In the genomic region with DNA sequence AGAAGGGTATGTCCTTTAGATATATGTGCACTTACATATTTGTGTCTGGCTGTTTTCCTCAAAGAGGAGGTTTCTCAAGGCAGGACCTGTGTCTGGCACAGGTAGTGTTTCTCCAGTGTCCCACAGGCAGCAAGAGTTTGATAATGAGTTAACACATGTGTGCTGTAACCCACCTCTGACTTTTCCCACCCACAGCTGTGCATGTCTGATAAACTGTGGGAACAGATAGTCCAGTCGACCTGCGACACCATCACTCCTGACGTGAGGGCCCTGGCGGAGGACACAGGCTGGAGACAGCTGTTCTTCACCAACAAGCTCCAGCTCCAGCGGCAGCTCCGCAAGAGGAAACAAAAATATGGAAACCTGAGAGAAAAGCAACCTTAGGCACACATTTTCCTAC, we compare ENCODE assay signal across 19 cellular contexts. TPM values are rescaled to one million over a fixed set of nuclear protein-coding genes. Genes with fewer than 3 reads are reported as not detected.
DNase-seq lines count a peak whose midpoint lies in the region; ATAC-seq, FAIRE-seq and TF ChIP-seq lines count a peak whose summit lies in the region.
"Had no signal": no experiment of that assay in that cellular context is flagged by ENCODE, and none has a peak within 500 bp of the region (broad histone marks: within the 10 kb centered on the region; RNA-seq: fewer than 3 reads in every experiment).

No MANE protein-coding gene starts in this region.

- no peaks in the 10 kb centered on the region for H3K79me2 ChIP-seq in K562 (ENCODE audit: control insufficient read depth, insufficient read depth, low read length)

- intact Hi-C loops in K562 (cut with micrococcal nuclease) (loop anchor here (5.0 kb wide), 1 partner anchor 592 kb away; no protein-coding TSS in a partner anchor), ovary (cut with DNase I) (loop anchor here in 1 of 4 donors (10.0 kb wide), 1 partner anchor 54 kb away; a partner anchor contains a TSS)

- peak overlapping the region; percentile 54; the same call in 1 of the 3 replicates for H3K27ac ChIP-seq in K562 (ENCODE audit: extremely low read depth, low read depth, low read length)
- no peak overlapping the region for H3K27ac ChIP-seq in ovary
- H3K27ac ChIP-seq: 22Rv1, A549, C4-2B had no signal

- TF ChIP-seq EP300 in K562 (IDR thresholded peaks at IDR 0.05; ENCODE audit: low read length) = peak; percentile 78
- TF ChIP-seq EP300 in ovary (IDR thresholded peaks at IDR 0.05) = no peak

- H2AFZ ChIP-seq in K562 (ENCODE audit: low read depth, low read length) = peak overlapping the region; percentile 63

- FAIRE-seq in GM12891 (lab: Jason Lieb, UNC) (peak; percentile 62), K562 (lab: Jason Lieb, UNC) (peak; percentile 92)
- FAIRE-seq: A549, GM12878, GM19239, H1, HepG2 had no signal

- H4K20me1 ChIP-seq in K562 (replicated peaks; ENCODE audit: control insufficient read depth, insufficient read depth, low read length) = no peaks in the 10 kb centered on the region

- CTCF ChIA-PET in K562 (lab: Yijun Ruan, JAX; ENCODE audit: low intra/inter-chr PET ratio) = no interaction called here

- ATAC-seq in K562 = peak; percentile 81
- ATAC-seq: A549; CD8-positive, alpha-beta T cell; GM12878; HepG2 had no signal

- POLR2A ChIA-PET in K562 (lab: Yijun Ruan, JAX) = no interaction called here

- H3K4me1 ChIP-seq in K562 (replicated peaks in 1 of 2; ENCODE audit: control insufficient read depth in 2 of 2, insufficient read depth in 2 of 2, low read length in 2 of 2) (peaks cover 0 to 32% of the 10 kb centered on the region in 2 experiments; a peak in 3 of 5 replicates), ovary (ENCODE audit: insufficient read depth) (peaks cover 10% of the 10 kb centered on the region)
- H3K4me1 ChIP-seq: A549 had no signal

- WGBS in K562 (ENCODE audit: insufficient coverage, low coverage, missing lambda C conversion rate) = 3% methylated on average over 4 of the region's 6 CpGs
- 12 to 47% (median 25%) methylated on average over 6 of the region's 6 CpGs for WGBS in ovary, 3 donors

- no peak for DNase-seq in GM12891 (ENCODE audit: insufficient read length, low spot score)
- DNase-seq in K562 (ENCODE audit: extremely low read depth in 1 of 4, low spot score in 3 of 4) = peak; percentile 14 to 82 (median 38)
- peak; percentile 19 for DNase-seq in left kidney (ENCODE audit: low read depth, low spot score)
- peak in 4 of 5 donors; percentile 30 to 63 (median 42) for DNase-seq in ovary
- no peak for DNase-seq in NCI-H2227 treated with DMSO at 0.1 percent for 48 hours (lab: John Stamatoyannopoulos, UW)
- DNase-seq in activated gamma-delta T cell treated with Interleukin-2 at 50 U/mL for 16 hours = no peak
- DNase-seq in CD1c-positive myeloid dendritic cell (ENCODE audit: extremely low spot score) = no peak
- DNase-seq: AML-193; Calu3; CD8-positive, alpha-beta T cell; DMS79 treated with DMSO at 0.1 percent for 48 hours; H9 had no signal

- no peak for TF ChIP-seq CTCF in K562 (IDR thresholded peaks at IDR 0.05 in 2 of 3, conservative IDR thresholded peaks at IDR 0.05 in 1 of 3; ENCODE audit: insufficient read depth in 2 of 3, low read depth in 1 of 3, low read length in 3 of 3)
- TF ChIP-seq CTCF in ovary (IDR thresholded peaks at IDR 0.05) = no peak

- no peaks in the 10 kb centered on the region for H3K9me1 ChIP-seq in K562 (ENCODE audit: control insufficient read depth, insufficient read depth, low read length)

- no peaks in the 10 kb centered on the region for H3K36me3 ChIP-seq in K562 (ENCODE audit: control insufficient read depth, insufficient read depth, low read length)
- H3K36me3 ChIP-seq in ovary = no peaks in the 10 kb centered on the region

- H3K4me2 ChIP-seq in K562 (ENCODE audit: insufficient read depth, low read length) = peak overlapping the region; percentile 55
- H3K4me2 ChIP-seq: A549 had no signal

- in situ Hi-C loops in K562 (cut with MboI) = loop anchor here (25.0 kb wide), 1 partner anchor 802 kb away; no protein-coding TSS in a partner anchor

- H3K4me3 ChIP-seq in K562 = no peak overlapping the region
- no peak overlapping the region for H3K4me3 ChIP-seq in ovary
- H3K4me3 ChIP-seq: A549, GM12878 had no signal

- TF ChIP-seq POLR2A in GM12891 (IDR thresholded peaks at IDR 0.05; ENCODE audit: low read depth, low read length) (no peak), K562 (conservative IDR thresholded peaks at IDR 0.05) (no peak), ovary (IDR thresholded peaks at IDR 0.05) (no peak)

- no TSS peak for BruUV-seq in K562 (replicated peaks; lab: Mats Ljungman, UMichigan)

- H3K27me3 ChIP-seq in K562 (ENCODE audit: control insufficient read depth in 2 of 2, insufficient read depth in 2 of 2, low read length in 2 of 2) = no peaks in the 10 kb centered on the region
- H3K27me3 ChIP-seq in ovary = no peaks in the 10 kb centered on the region

- no peak for TF ChIP-seq RAD21 in K562 (CRISPR knock-in tag; conservative IDR thresholded peaks at IDR 0.05 in 1 of 2, IDR thresholded peaks at IDR 0.05 in 1 of 2)

- 0 out of 4 replicates have a peak overlapping the region, but pooled peaks of 1 of the 2 experiments have one; percentile 30 for H3K9ac ChIP-seq in K562 (ENCODE audit: insufficient read depth in 1 of 2, low read depth in 2 of 2, low read length in 2 of 2)

- H3K9me3 ChIP-seq in K562 (replicated peaks; ENCODE audit: control insufficient read depth, insufficient read depth, low read depth, low read length) (no peaks in the 10 kb centered on the region), ovary (no peaks in the 10 kb centered on the region)
- H3K9me3 ChIP-seq: A549 had no signal

TF ChIP-seq in GM12891, 5 proteins besides CTCF, POLR2A, EP300 and RAD21:
- TF ChIP-seq POLR2AphosphoS5 (IDR thresholded peaks at IDR 0.05; ENCODE audit: low read depth, low read length) (no peak), SPI1 (IDR thresholded peaks at IDR 0.05; ENCODE audit: low read depth, low read length) (no peak), PAX5 (IDR thresholded peaks at IDR 0.05; ENCODE audit: insufficient read depth, low read length, severe bottlenecking) (no peak), TAF1 (IDR thresholded peaks at IDR 0.05; ENCODE audit: low read depth, low read length) (no peak), POU2F2 (IDR thresholded peaks at IDR 0.05; ENCODE audit: low read depth, low read length) (no peak)

TF ChIP-seq in K562, 482 proteins besides CTCF, POLR2A, EP300 and RAD21 (continues in another document):
- TF ChIP-seq JUND (IDR thresholded peaks at IDR 0.05; ENCODE audit: borderline replicate concordance, low read depth, low read length) (0 out of 2 replicates have a peak, but pooled peaks have one; percentile 8), JUND (tag; IDR thresholded peaks at IDR 0.05; ENCODE audit: borderline replicate concordance, low read depth, low read length) (peak; percentile 27; the same call in 1 of the 3 replicates), CTBP1 (IDR thresholded peaks at IDR 0.05; ENCODE audit: borderline replicate concordance) (peak; percentile 50; the same call in 1 of the 2 replicates), CCNT2 (IDR thresholded peaks at IDR 0.05; ENCODE audit: borderline replicate concordance, extremely low read depth, insufficient read length, low read depth, low read length) (peak; percentile 28), RFX7 (CRISPR knock-in tag; IDR thresholded peaks at IDR 0.05) (no peak), RCOR1 (IDR thresholded peaks at IDR 0.05; ENCODE audit: borderline replicate concordance in 1 of 2, low read depth in 2 of 2, low read length in 2 of 2) (peak in 1 of 2 experiments; percentile 51; a peak in 1 of 4 replicates), SOX6 (IDR thresholded peaks at IDR 0.05) (peak; percentile 64; the same call in 1 of the 2 replicates), LEF1 (IDR thresholded peaks at IDR 0.05) (peak; percentile 50; the same call in 1 of the 2 replicates), PML (IDR thresholded peaks at IDR 0.05; ENCODE audit: low read length) (peak; percentile 79)
- TF ChIP-seq, protein P1, sequence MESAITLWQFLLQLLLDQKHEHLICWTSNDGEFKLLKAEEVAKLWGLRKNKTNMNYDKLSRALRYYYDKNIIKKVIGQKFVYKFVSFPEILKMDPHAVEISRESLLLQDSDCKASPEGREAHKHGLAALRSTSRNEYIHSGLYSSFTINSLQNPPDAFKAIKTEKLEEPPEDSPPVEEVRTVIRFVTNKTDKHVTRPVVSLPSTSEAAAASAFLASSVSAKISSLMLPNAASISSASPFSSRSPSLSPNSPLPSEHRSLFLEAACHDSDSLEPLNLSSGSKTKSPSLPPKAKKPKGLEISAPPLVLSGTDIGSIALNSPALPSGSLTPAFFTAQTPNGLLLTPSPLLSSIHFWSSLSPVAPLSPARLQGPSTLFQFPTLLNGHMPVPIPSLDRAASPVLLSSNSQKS (CRISPR knock-in tag; IDR thresholded peaks at IDR 0.05) = no peak

RNA-seq across cellular contexts. Expression of a gene that starts 58.2 kb away (rescaled TPM):
- 1.4 TPM for polyA plus RNA-seq in GM12891 (2012; ENCODE audit: low read depth, missing spikeins)
- not detected in 2 replicates for total RNA-seq in K562 (2011; cell fraction: chromatin; rRNA removed; ENCODE audit: low replicate concordance)
- total RNA-seq in K562 (2011; cell fraction: nucleolus; rRNA removed) = not detected in 2 replicates
- total RNA-seq in K562 (2011; cell fraction: nucleoplasm; rRNA removed) = not detected in 2 replicates
- total RNA-seq in K562 (2014; rRNA removed) = not detected in 2 replicates
- not detected in 2 replicates for total RNA-seq in K562 (2014; rRNA removed; fragmentation: Illumina TruSeq; extraction: Trizol)
- total RNA-seq in K562 (2015; rRNA removed; fragmentation: Illumina TruSeq; extraction: Trizol) = not detected in 2 replicates
- total RNA-seq in K562 (2021) = not detected in 2 replicates
- not detected in 2 replicates for polyA plus RNA-seq in K562 (2011; rRNA removed)
- polyA plus RNA-seq in K562 (2011; cell fraction: cytosol; rRNA removed) = not detected in 2 replicates
- not detected in 2 replicates for polyA plus RNA-seq in K562 (2011; cell fraction: nucleus; rRNA removed)
- polyA plus RNA-seq in K562 (2012) = not detected in 2 replicates
- polyA plus RNA-seq in K562 (2014; fragmentation: Illumina TruSeq; extraction: Trizol) = not detected in 2 replicates
- polyA plus RNA-seq in K562 (2014; fragmentation: Nextera tagmentation; extraction: Ambion mirVana) = not detected
- polyA plus RNA-seq in K562 (2014; rRNA removed) = not detected in 2 replicates
- not detected in 2 replicates for polyA minus RNA-seq in K562 (2011; rRNA and poly(A)+ RNA removed)
- polyA minus RNA-seq in K562 (2011; cell fraction: cytosol; rRNA and poly(A)+ RNA removed) = not detected in 2 replicates
- not detected in 2 replicates for polyA minus RNA-seq in K562 (2011; cell fraction: nucleus; rRNA and poly(A)+ RNA removed)
- 10 to 100 TPM in 5 of 7 donors, 1 to 10 TPM in 2; 3.4 to 29.8 (median 11.2) TPM for total RNA-seq in ovary
- 1 to 10 TPM; 6.1 to 8.1 TPM for polyA plus RNA-seq in ovary
- total RNA-seq: HepG2 had no signal

Comparison
In these comparisons a context has a peak if more than half of its experiments do, and no peak if none do; other contexts are left out.
1. DNase-seq: peak in K562 (4 of 4), left kidney (single experiment) and ovary (4 of 5); none in GM12891 (single experiment), NCI-H2227 treated with DMSO at 0.1 percent for 48 hours (single experiment), activated gamma-delta T cell treated with Interleukin-2 at 50 U/mL for 16 hours (single experiment) and CD1c-positive myeloid dendritic cell (single experiment).
2. RNA of a gene that starts 58.2 kb away (total RNA-seq): 3.4 to 29.8 TPM in ovary; not detected in K562; every median in the first group is over 4 times any median in the second.